In the genomic region with DNA sequence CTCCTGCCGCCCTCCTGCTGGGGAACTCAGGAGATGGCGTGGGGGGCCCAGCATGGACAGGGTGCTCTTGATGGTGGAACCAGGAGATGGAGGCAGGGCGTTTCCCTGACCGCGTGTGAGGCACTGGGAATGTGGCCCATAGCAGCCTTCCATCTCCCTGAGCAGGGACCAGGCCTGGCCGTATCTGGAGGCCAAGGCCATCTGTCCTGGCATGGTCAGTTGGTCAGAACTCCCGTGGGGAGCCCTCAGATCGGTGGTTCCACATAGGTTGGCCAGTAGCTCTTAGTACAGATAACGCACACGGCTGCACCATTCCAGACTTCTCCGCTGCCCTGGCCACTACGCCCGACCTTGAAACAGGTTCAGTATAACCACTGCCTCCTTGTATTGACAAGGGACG, we compare ENCODE assay signal across 8 cellular contexts.
"Had no signal": no experiment of that assay in that cellular context is flagged by ENCODE, and none has a peak within 500 bp of the region (broad histone marks: within the 10 kb centered on the region; RNA-seq: fewer than 3 reads in every experiment).

No MANE protein-coding gene starts in this region.

- H3K9ac ChIP-seq: KMS-11 had no signal

- H3K4me3 ChIP-seq: GM23338 had no signal

- DNase-seq: H9, HCEC 1CT, KBM-7 had no signal

- FAIRE-seq: H1, H54 had no signal

- H3K27ac ChIP-seq: HL-60, KMS-11 had no signal

- H2AFZ ChIP-seq: GM23338 had no signal

- H3K4me2 ChIP-seq: GM23338, KMS-11 had no signal
